In genomic region chr11:65095974-65096806, GRCh38 we compare ENCODE assay signal across 8 cellular contexts. TPM values are rescaled to one million over a fixed set of nuclear protein-coding genes. Genes with fewer than 3 reads are reported as not detected.
A peak's percentile ranks its signal among the peaks of the same experiment; 100 is the strongest.
DNase-seq lines count a peak whose midpoint lies in the region; ATAC-seq and TF ChIP-seq lines count a peak whose summit lies in the region.

TSS of gene VPS51 (plus strand) at chr11:65096214. CDS start at chr11:65096251, 37 bp downstream.

- H3K27me3 Mint-ChIP-seq in HFFc6 (ENCODE audit: insufficient read depth) = no peaks in the 10 kb centered on the region; the same call in 1 of the 2 replicates

- H3K4me3 Mint-ChIP-seq in HFFc6 = peak within 1 kb of the TSS; percentile 89

- DNase-seq in GM04504 (ENCODE audit: low read depth) (peak; percentile 70), HFFc6 (peak; percentile 82), NCI-H1092 (lab: John Stamatoyannopoulos, UW) (peak; percentile 92), SKM-1 (lab: John Stamatoyannopoulos, UW; ENCODE audit: unreplicated experiment) (peak; percentile 76), glomerular visceral epithelial cell (ENCODE audit: extremely low spot score) (peak; percentile 85), omental fat pad (ENCODE audit: low spot score) (peak; percentile 84)
- peak; percentile 86 to 89 for DNase-seq in activated naive CD4-positive, alpha-beta T cell treated with anti-CD3 and anti-CD28 coated beads, Interleukin-2, amount 50 U/mL, for 72 hours (ENCODE audit: low spot score in 2 of 2)

- peak within 1 kb of the TSS; percentile 95 for H3K27ac Mint-ChIP-seq in HFFc6
- peak within 1 kb of the TSS; percentile 87 to 98 for H3K27ac Mint-ChIP-seq in activated naive CD4-positive, alpha-beta T cell treated with anti-CD3 and anti-CD28 coated beads, Interleukin-2, amount 50 U/mL, for 72 hours

- H3K36me3 Mint-ChIP-seq in HFFc6 (ENCODE audit: low read depth) = no peaks in the 10 kb centered on the region
- H3K36me3 Mint-ChIP-seq in activated naive CD4-positive, alpha-beta T cell treated with anti-CD3 and anti-CD28 coated beads, Interleukin-2, amount 50 U/mL, for 72 hours = no peaks in the 10 kb centered on the region

- no peak for TF ChIP-seq CTCF in HFFc6 (IDR thresholded peaks at IDR 0.05)
- TF ChIP-seq CTCF in omental fat pad (IDR thresholded peaks at IDR 0.05) = no peak

- H3K4me1 Mint-ChIP-seq in HFFc6 (ENCODE audit: low read depth) = peaks cover 6% of the 10 kb centered on the region

- H3K9me3 Mint-ChIP-seq in HFFc6 = no peaks in the 10 kb centered on the region
- no peaks in the 10 kb centered on the region for H3K9me3 Mint-ChIP-seq in activated naive CD4-positive, alpha-beta T cell treated with anti-CD3 and anti-CD28 coated beads, Interleukin-2, amount 50 U/mL, for 72 hours

- ATAC-seq in activated naive CD4-positive, alpha-beta T cell treated with anti-CD3 and anti-CD28 coated beads, Interleukin-2, amount 50 U/mL, for 72 hours = peak; percentile 96 to 100
- peak; percentile 96 for ATAC-seq in omental fat pad (ENCODE audit: low FRiP score)

- peak within 1 kb of the TSS; percentile 63 for H3K27ac ChIP-seq in temporal lobe (ENCODE audit: low read depth, low read length)

RNA-seq across cellular contexts. Expression of gene VPS51, which starts in this region (rescaled TPM):
- total RNA-seq in HFFc6 (2021; fragmentation: NEBNext Ultra II Directional; extraction: Animal tissue kit (Norgen Biotek cat#: 25700)) = 10 to 100 TPM; 61.2 to 90.1 (median 79.4) TPM
- 100 to 1,000 TPM in 1 of 2 donors, 10 to 100 TPM in 1; 60.4 to 101 TPM for total RNA-seq in activated naive CD4-positive, alpha-beta T cell treated with anti-CD3 and anti-CD28 coated beads, Interleukin-2, amount 50 U/mL, for 72 hours
- 100 to 1,000 TPM; 151 to 208 (median 192) TPM for total RNA-seq in omental fat pad
- total RNA-seq in temporal lobe = 161 TPM

Comparison
In these comparisons a context has a peak if more than half of its experiments do, and no peak if none do; other contexts are left out.
1. Peak in every context shown above with its lines: DNase-seq, ATAC-seq and H3K27ac ChIP-seq.